7 cellular contexts compared by ENCODE assay signal in genomic region chr12:124500232-124501079, GRCh38.
DNase-seq lines count a peak whose midpoint lies in the region; ATAC-seq and TF ChIP-seq lines count a peak whose summit lies in the region.

No MANE protein-coding gene starts in this region.

- no peaks in the 10 kb centered on the region for H3K9me3 ChIP-seq in body of pancreas
- H3K9me3 ChIP-seq in MG63, result no peaks in the 10 kb centered on the region

- DNase-seq in HK-2 (ENCODE audit: unreplicated experiment), result peak; percentile 83
- peak; percentile 48 to 77 (median 62) for DNase-seq in body of pancreas
- peak; percentile 82 for DNase-seq in iPS-NIHi11 (ENCODE audit: low spot score)
- peak in 8 of 49 donors; percentile 10 to 81 (median 30) for DNase-seq in substantia nigra (lab: John Stamatoyannopoulos, UW)
- no peak for DNase-seq in NOMO-1 treated with dmso at 0.1 percent for 144 hours (lab: John Stamatoyannopoulos, UW; ENCODE audit: unreplicated experiment)
- no peak for DNase-seq in MG63
- no peak for DNase-seq in GDM1 (lab: John Stamatoyannopoulos, UW)

- H3K4me3 ChIP-seq in body of pancreas (no peak overlapping the region), MG63 (no peak overlapping the region)

- peak; percentile 69 for ATAC-seq in body of pancreas

- H3K4me1 ChIP-seq in body of pancreas, result peaks cover 76% of the 10 kb centered on the region

- H3K27ac ChIP-seq in body of pancreas (peak overlapping the region; percentile 78 to 86 (median 83)), substantia nigra (ENCODE audit: low read depth, low read length, poor library complexity, severe bottlenecking) (peak overlapping the region; percentile 63)

- TF ChIP-seq POLR2A in body of pancreas (IDR thresholded peaks at IDR 0.05), result peak in 1 of 3 donors; percentile 16

- H3K27me3 ChIP-seq in body of pancreas (no peaks in the 10 kb centered on the region), MG63 (no peaks in the 10 kb centered on the region)

- 56 to 72% methylated on average over 20 to 37 of the region's 37 CpGs for WGBS in body of pancreas, 2 donors

- H3K36me3 ChIP-seq in body of pancreas (replicated peaks in 1 of 2; ENCODE audit: insufficient read depth in 1 of 2, low read depth in 2 of 2), result no peaks in the 10 kb centered on the region
- H3K36me3 ChIP-seq in MG63, result peaks cover 7% of the 10 kb centered on the region; the same call in 1 of the 2 replicates

- no peak for TF ChIP-seq CTCF in body of pancreas (IDR thresholded peaks at IDR 0.05)

- intact Hi-C loops in body of pancreas (cut with DNase I), result no loop called here

Comparison
In these comparisons a context has a peak if more than half of its experiments do, and no peak if none do; other contexts are left out.
1. DNase-seq: peak in HK-2 (single experiment), body of pancreas (4 of 4) and iPS-NIHi11 (single experiment); none in NOMO-1 treated with dmso at 0.1 percent for 144 hours (single experiment), MG63 (single experiment) and GDM1 (single experiment).